ENCODE assay signal across 8 cellular contexts in genomic region chr10:75229961-75230360, GRCh38. TPM values are rescaled to one million over a fixed set of nuclear protein-coding genes. Genes with fewer than 3 reads are reported as not detected.
DNase-seq lines count a peak whose midpoint lies in the region; ATAC-seq, FAIRE-seq and TF ChIP-seq lines count a peak whose summit lies in the region.
"Had no signal": no experiment of that assay in that cellular context is flagged by ENCODE, and none has a peak within 500 bp of the region (broad histone marks: within the 10 kb centered on the region; RNA-seq: fewer than 3 reads in every experiment).

No MANE protein-coding gene starts in this region.

- no peak overlapping the region for H3K4me3 Mint-ChIP-seq in CD4-positive, CD25-positive, alpha-beta regulatory T cell
- H3K4me3 Mint-ChIP-seq in natural killer cell = peak overlapping the region; percentile 13

- no peak overlapping the region for H3K4me3 ChIP-seq in CD4-positive, CD25-positive, alpha-beta regulatory T cell (ENCODE audit: low read depth, low read length)
- no peak overlapping the region for H3K4me3 ChIP-seq in IMR-90 (ENCODE audit: insufficient read depth, low read depth, low read length)

- POLR2A ChIA-PET in IMR-90 (lab: Charles Lee; ENCODE audit: unreplicated experiment) = no interaction called here

- no peak overlapping the region for H2AFZ ChIP-seq in IMR-90 (replicated peaks; ENCODE audit: low read length, poor library complexity)

- peaks cover 16 to 55% (median 43%) of the 10 kb centered on the region in 4 donors for H3K4me1 Mint-ChIP-seq in CD4-positive, CD25-positive, alpha-beta regulatory T cell
- peaks cover 26 to 30% of the 10 kb centered on the region in 2 donors for H3K4me1 Mint-ChIP-seq in natural killer cell

- peaks cover 31% of the 10 kb centered on the region for H3K4me1 ChIP-seq in CD4-positive, CD25-positive, alpha-beta regulatory T cell (ENCODE audit: control insufficient read depth, insufficient read depth, low read length, poor library complexity, severe bottlenecking)
- H3K4me1 ChIP-seq in IMR-90 (ENCODE audit: control insufficient read depth, insufficient read depth, low read length) = peaks cover 26% of the 10 kb centered on the region

- no peak overlapping the region for H3K4me2 ChIP-seq in IMR-90 (ENCODE audit: low read depth, low read length)

- intact Hi-C loops in IMR-90 (cut with micrococcal nuclease) (loop anchor here (1.0 to 10.0 kb wide), 5 partner anchors 42 to 1085 kb away; partner anchors contain the start of gene KAT6B), natural killer cell (cut with micrococcal nuclease) (loop anchor here (1.0 kb wide), 2 partner anchors 19 to 42 kb away; no protein-coding TSS in a partner anchor)

- peaks cover 28% of the 10 kb centered on the region for H3K36me3 Mint-ChIP-seq in CD4-positive, CD25-positive, alpha-beta regulatory T cell
- H3K36me3 Mint-ChIP-seq in natural killer cell = peaks cover 6% of the 10 kb centered on the region

- no peak for DNase-seq in CD4-positive, CD25-positive, alpha-beta regulatory T cell
- DNase-seq in IMR-90 = peak; percentile 71
- peak; percentile 44 for DNase-seq in dedifferentiated amniotic fluid mesenchymal stem cell (ENCODE audit: extremely low spot score)
- no peak for DNase-seq in natural killer cell
- DNase-seq in NCI-H2171 (lab: John Stamatoyannopoulos, UW) = no peak
- no peak for DNase-seq in HTR-8/SVneo (ENCODE audit: insufficient read length, low spot score)
- DNase-seq in substantia nigra (lab: John Stamatoyannopoulos, UW) = no peak

- H4K91ac ChIP-seq in IMR-90 (ENCODE audit: insufficient read depth, low read depth, low read length) = no peak overlapping the region

- no peak overlapping the region for H3K56ac ChIP-seq in IMR-90 (ENCODE audit: extremely low read depth, insufficient read depth, low read length)

- WGBS in IMR-90 (ENCODE audit: extremely low coverage in 2 of 2, insufficient read length in 1 of 2), 2 experiments = no CpG with 5 or more reads among the region's 3 CpGs

- H2AK9ac ChIP-seq in IMR-90 (replicated peaks; ENCODE audit: low read depth, low read length, poor library complexity) = no peak overlapping the region

- H3K9me1 ChIP-seq in IMR-90 (ENCODE audit: insufficient read depth, low read length) = peaks cover 14% of the 10 kb centered on the region

- no peak overlapping the region for H2BK20ac ChIP-seq in IMR-90 (ENCODE audit: low read depth, low read length)

- TF ChIP-seq CTCF in IMR-90 (conservative IDR thresholded peaks at IDR 0.05; ENCODE audit: low read depth, low read length) (no peak), natural killer cell (IDR thresholded peaks at IDR 0.05) (no peak)

- H2BK15ac ChIP-seq in IMR-90 (ENCODE audit: low read depth, low read length) = no peak overlapping the region

- peak overlapping the region; percentile 59 for H2BK5ac ChIP-seq in IMR-90 (ENCODE audit: low read depth, low read length, poor library complexity, severe bottlenecking)

- H3K14ac ChIP-seq in IMR-90 (replicated peaks; ENCODE audit: low read depth, low read length) = no peak overlapping the region

- H3K9me3 Mint-ChIP-seq in CD4-positive, CD25-positive, alpha-beta regulatory T cell = no peaks in the 10 kb centered on the region
- H3K9me3 Mint-ChIP-seq in natural killer cell = no peaks in the 10 kb centered on the region

- no peaks in the 10 kb centered on the region for H3K27me3 ChIP-seq in CD4-positive, CD25-positive, alpha-beta regulatory T cell (ENCODE audit: control insufficient read depth, insufficient read depth, low read length)
- no peaks in the 10 kb centered on the region for H3K27me3 ChIP-seq in IMR-90 (ENCODE audit: control insufficient read depth, insufficient read depth, low read length)

- in situ Hi-C loops in IMR-90 (cut with MboI; ENCODE audit: low sequenced_read_pairs) = loop anchor here (5.0 to 10.0 kb wide), 4 partner anchors 43 to 985 kb away; partner anchors contain the start of gene SAMD8

- H2BK120ac ChIP-seq in IMR-90 (ENCODE audit: low read depth, low read length) = no peak overlapping the region

- no peak for FAIRE-seq in HTR-8/SVneo (lab: Jason Lieb, UNC)
- FAIRE-seq: colon had no signal

- H3K9ac ChIP-seq in IMR-90 (ENCODE audit: low read depth, low read length) = no peak overlapping the region

- H3K18ac ChIP-seq in IMR-90 (ENCODE audit: low read depth, low read length) = no peak overlapping the region

- no peak for TF ChIP-seq POLR2A in IMR-90 (IDR thresholded peaks at IDR 0.05; ENCODE audit: low read depth, low read length)

- no peak overlapping the region for H3K23ac ChIP-seq in IMR-90 (ENCODE audit: low read depth, low read length)

- ATAC-seq in CD4-positive, CD25-positive, alpha-beta regulatory T cell (ENCODE audit: low read depth in 2 of 2) = no peak
- ATAC-seq in IMR-90 (ENCODE audit: low read depth) = no peak
- no peak for ATAC-seq in natural killer cell

- H3K27me3 Mint-ChIP-seq in CD4-positive, CD25-positive, alpha-beta regulatory T cell = no peaks in the 10 kb centered on the region
- H3K27me3 Mint-ChIP-seq in natural killer cell (ENCODE audit: low read depth in 2 of 2) = no peaks in the 10 kb centered on the region

- dilution Hi-C loops in IMR-90 (cut with HindIII; ENCODE audit: low sequenced_read_pairs, unreplicated experiment) = no loop called here

- no TSS peak for BruUV-seq in IMR-90 (replicated peaks; lab: Mats Ljungman, UMichigan)

- H3K79me1 ChIP-seq in IMR-90 (ENCODE audit: low read depth in 1 of 2, low read length in 2 of 2) = peaks cover 4 to 48% of the 10 kb centered on the region in 2 experiments; a peak in 3 of 4 replicates

- no peak overlapping the region for H4K5ac ChIP-seq in IMR-90 (ENCODE audit: low read depth, low read length)

- H2AK5ac ChIP-seq in IMR-90 (ENCODE audit: low read depth, low read length) = no peak overlapping the region

- H4K20me1 ChIP-seq in IMR-90 (ENCODE audit: insufficient read depth, low read length) = peaks cover 64% of the 10 kb centered on the region

- CTCF ChIA-PET in IMR-90 (lab: Yijun Ruan, JAX) = interaction anchor here (0.6 to 1.6 kb wide), 6 partner anchors 38 to 73 kb away, joined by 3 to 6 read pairs (median 4); no protein-coding TSS in a partner anchor

- no peak for TF ChIP-seq RAD21 in IMR-90 (IDR thresholded peaks at IDR 0.05; ENCODE audit: low read length)

- H3K9me3 ChIP-seq in CD4-positive, CD25-positive, alpha-beta regulatory T cell (ENCODE audit: control insufficient read depth in 2 of 2, low read length in 2 of 2) = no peaks in the 10 kb centered on the region
- no peaks in the 10 kb centered on the region for H3K9me3 ChIP-seq in IMR-90 (ENCODE audit: control insufficient read depth, insufficient read depth, low read length)

- peak overlapping the region in 2 of 3 donors; percentile 42 to 94 for H3K27ac Mint-ChIP-seq in CD4-positive, CD25-positive, alpha-beta regulatory T cell
- peak overlapping the region; percentile 86 to 94 for H3K27ac Mint-ChIP-seq in natural killer cell

- peak overlapping the region; percentile 52 for H3K27ac ChIP-seq in CD4-positive, CD25-positive, alpha-beta regulatory T cell (ENCODE audit: insufficient read depth, low read length, poor library complexity, severe bottlenecking)
- H3K27ac ChIP-seq in IMR-90 (ENCODE audit: insufficient read depth, low read length) (no peak overlapping the region), substantia nigra (ENCODE audit: low read depth, low read length, poor library complexity, severe bottlenecking) (no peak overlapping the region)

- H3K4ac ChIP-seq in IMR-90 (ENCODE audit: low read depth, low read length) = no peak overlapping the region

- H3K36me3 ChIP-seq in CD4-positive, CD25-positive, alpha-beta regulatory T cell (ENCODE audit: control insufficient read depth, insufficient read depth, low read length) = peaks cover 49% of the 10 kb centered on the region
- H3K36me3 ChIP-seq in IMR-90 (ENCODE audit: control insufficient read depth, insufficient read depth, low read length) = peaks cover 28% of the 10 kb centered on the region

- H4K8ac ChIP-seq in IMR-90 (ENCODE audit: low read depth in 2 of 2, low read length in 2 of 2) = no peak overlapping the region

TF ChIP-seq in IMR-90, 13 proteins besides CTCF, POLR2A, EP300 and RAD21:
- no peak for TF ChIP-seq RCOR1 (IDR thresholded peaks at IDR 0.05; ENCODE audit: insufficient replicate concordance, low read length)
- no peak for TF ChIP-seq USF2 (IDR thresholded peaks at IDR 0.05; ENCODE audit: low read depth, low read length)
- TF ChIP-seq SMC3 (IDR thresholded peaks at IDR 0.05; ENCODE audit: low read depth, low read length) = no peak
- TF ChIP-seq BHLHE40 (IDR thresholded peaks at IDR 0.05; ENCODE audit: low read depth, low read length) = peak; percentile 22; the same call in 1 of the 2 replicates
- TF ChIP-seq CEBPB (IDR thresholded peaks at IDR 0.05; ENCODE audit: low read depth, low read length) = no peak
- TF ChIP-seq FOS (IDR thresholded peaks at IDR 0.05; ENCODE audit: low read depth, low read length) = 0 out of 2 replicates have a peak, but pooled peaks have one; percentile 37
- no peak for TF ChIP-seq MAFK (IDR thresholded peaks at IDR 0.05; ENCODE audit: low read depth, low read length)
- no peak for TF ChIP-seq CHD1 (IDR thresholded peaks at IDR 0.05; ENCODE audit: low read depth, low read length)
- no peak for TF ChIP-seq NFE2L2 (IDR thresholded peaks at IDR 0.05; ENCODE audit: low read depth, low read length)

RNA-seq across cellular contexts. Expression of gene COMTD1, which starts 5.8 kb away (rescaled TPM):
- total RNA-seq in CD4-positive, CD25-positive, alpha-beta regulatory T cell = 21.1 TPM
- 10 to 100 TPM; 20.0 to 35.0 (median 22.8) TPM for polyA plus RNA-seq in CD4-positive, CD25-positive, alpha-beta regulatory T cell
- total RNA-seq in IMR-90 (2012; rRNA removed) = 1.4 and 1.6 TPM in 2 replicates
- polyA plus RNA-seq in IMR-90 (2012; rRNA removed) = 6.4 and 9.5 TPM in 2 replicates
- polyA plus RNA-seq in IMR-90 (2012; cell fraction: cytosol; rRNA removed) = 10.7 and 12.1 TPM in 2 replicates
- 22.0 and 64.6 TPM in 2 replicates for polyA plus RNA-seq in IMR-90 (2012; cell fraction: nucleus; rRNA removed; ENCODE audit: low replicate concordance)
- 10 to 100 TPM; 19.9 to 25.1 (median 20.1) TPM for total RNA-seq in natural killer cell

RNA-seq across cellular contexts. Expression of gene VDAC2, which starts 19.4 kb away (rescaled TPM):
- 110 TPM for total RNA-seq in CD4-positive, CD25-positive, alpha-beta regulatory T cell
- 100 to 1,000 TPM; 153 to 201 (median 160) TPM for polyA plus RNA-seq in CD4-positive, CD25-positive, alpha-beta regulatory T cell
- total RNA-seq in IMR-90 (2012; rRNA removed) (122 and 169 TPM in 2 replicates), natural killer cell (100 to 1,000 TPM; 110 to 124 (median 117) TPM)
- polyA plus RNA-seq in IMR-90 (2012; rRNA removed) = 123 and 139 TPM in 2 replicates
- 52.8 and 54.1 TPM in 2 replicates for polyA plus RNA-seq in IMR-90 (2012; cell fraction: cytosol; rRNA removed)
- polyA plus RNA-seq in IMR-90 (2012; cell fraction: nucleus; rRNA removed; ENCODE audit: low replicate concordance) = 31.2 and 88.4 TPM in 2 replicates

Comparison
In these comparisons a context has a peak if more than half of its experiments do, and no peak if none do; other contexts are left out.
1. DNase-seq: peak in IMR-90 (single experiment) and dedifferentiated amniotic fluid mesenchymal stem cell (single experiment); none in CD4-positive, CD25-positive, alpha-beta regulatory T cell (0 of 3), natural killer cell (single experiment), NCI-H2171 (single experiment), HTR-8/SVneo (single experiment) and substantia nigra (0 of 49).